Comparison of ENCODE assay signal across 1 cellular context in the genomic region with DNA sequence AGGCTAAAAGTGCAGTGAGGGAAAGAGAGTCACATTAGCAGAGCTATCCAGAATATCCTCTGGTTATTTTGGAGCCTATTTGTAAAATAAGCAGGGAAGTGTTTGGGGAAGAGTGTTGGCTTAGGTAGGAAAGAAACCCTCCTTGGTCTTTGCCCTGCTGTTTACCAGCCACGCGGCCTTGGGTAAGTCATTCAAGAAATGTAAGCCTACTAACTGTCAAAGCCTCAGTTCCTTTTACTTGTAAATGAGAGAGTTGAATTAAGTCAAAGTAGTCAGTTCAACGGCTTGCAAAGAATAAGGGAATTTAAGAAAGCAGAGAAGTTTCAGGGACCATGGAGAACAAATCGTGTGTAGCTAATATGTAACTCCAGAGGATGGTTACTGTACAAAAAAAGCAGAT.
TF ChIP-seq lines count a peak whose summit lies in the region.

No MANE protein-coding gene starts in this region.

TF ChIP-seq in GM23338, 12 proteins besides CTCF, POLR2A, EP300 and RAD21:
- no peak for TF ChIP-seq CREB1 (CRISPR knock-in tag; IDR thresholded peaks at IDR 0.05; ENCODE audit: low read depth)
- TF ChIP-seq STAT1 (IDR thresholded peaks at IDR 0.05; ENCODE audit: unreplicated experiment), result no peak
- no peak for TF ChIP-seq ZNF114 (CRISPR knock-in tag; IDR thresholded peaks at IDR 0.05)
- no peak for TF ChIP-seq ZNF462 (CRISPR knock-in tag; IDR thresholded peaks at IDR 0.05)
- TF ChIP-seq, protein P1, sequence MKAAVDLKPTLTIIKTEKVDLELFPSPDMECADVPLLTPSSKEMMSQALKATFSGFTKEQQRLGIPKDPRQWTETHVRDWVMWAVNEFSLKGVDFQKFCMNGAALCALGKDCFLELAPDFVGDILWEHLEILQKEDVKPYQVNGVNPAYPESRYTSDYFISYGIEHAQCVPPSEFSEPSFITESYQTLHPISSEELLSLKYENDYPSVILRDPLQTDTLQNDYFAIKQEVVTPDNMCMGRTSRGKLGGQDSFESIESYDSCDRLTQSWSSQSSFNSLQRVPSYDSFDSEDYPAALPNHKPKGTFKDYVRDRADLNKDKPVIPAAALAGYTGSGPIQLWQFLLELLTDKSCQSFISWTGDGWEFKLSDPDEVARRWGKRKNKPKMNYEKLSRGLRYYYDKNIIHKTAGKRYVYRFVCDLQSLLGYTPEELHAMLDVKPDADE (IDR thresholded peaks at IDR 0.05), result no peak
- TF ChIP-seq EZH2phosphoT487 (IDR thresholded peaks at IDR 0.05; ENCODE audit: unreplicated experiment), result no peak
- TF ChIP-seq, protein P2, sequence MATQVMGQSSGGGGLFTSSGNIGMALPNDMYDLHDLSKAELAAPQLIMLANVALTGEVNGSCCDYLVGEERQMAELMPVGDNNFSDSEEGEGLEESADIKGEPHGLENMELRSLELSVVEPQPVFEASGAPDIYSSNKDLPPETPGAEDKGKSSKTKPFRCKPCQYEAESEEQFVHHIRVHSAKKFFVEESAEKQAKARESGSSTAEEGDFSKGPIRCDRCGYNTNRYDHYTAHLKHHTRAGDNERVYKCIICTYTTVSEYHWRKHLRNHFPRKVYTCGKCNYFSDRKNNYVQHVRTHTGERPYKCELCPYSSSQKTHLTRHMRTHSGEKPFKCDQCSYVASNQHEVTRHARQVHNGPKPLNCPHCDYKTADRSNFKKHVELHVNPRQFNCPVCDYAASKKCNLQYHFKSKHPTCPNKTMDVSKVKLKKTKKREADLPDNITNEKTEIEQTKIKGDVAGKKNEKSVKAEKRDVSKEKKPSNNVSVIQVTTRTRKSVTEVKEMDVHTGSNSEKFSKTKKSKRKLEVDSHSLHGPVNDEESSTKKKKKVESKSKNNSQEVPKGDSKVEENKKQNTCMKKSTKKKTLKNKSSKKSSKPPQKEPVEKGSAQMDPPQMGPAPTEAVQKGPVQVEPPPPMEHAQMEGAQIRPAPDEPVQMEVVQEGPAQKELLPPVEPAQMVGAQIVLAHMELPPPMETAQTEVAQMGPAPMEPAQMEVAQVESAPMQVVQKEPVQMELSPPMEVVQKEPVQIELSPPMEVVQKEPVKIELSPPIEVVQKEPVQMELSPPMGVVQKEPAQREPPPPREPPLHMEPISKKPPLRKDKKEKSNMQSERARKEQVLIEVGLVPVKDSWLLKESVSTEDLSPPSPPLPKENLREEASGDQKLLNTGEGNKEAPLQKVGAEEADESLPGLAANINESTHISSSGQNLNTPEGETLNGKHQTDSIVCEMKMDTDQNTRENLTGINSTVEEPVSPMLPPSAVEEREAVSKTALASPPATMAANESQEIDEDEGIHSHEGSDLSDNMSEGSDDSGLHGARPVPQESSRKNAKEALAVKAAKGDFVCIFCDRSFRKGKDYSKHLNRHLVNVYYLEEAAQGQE (IDR thresholded peaks at IDR 0.05; ENCODE audit: unreplicated experiment), result no peak
- TF ChIP-seq POLR2AphosphoS5 (IDR thresholded peaks at IDR 0.05; ENCODE audit: low read depth), result no peak
- TF ChIP-seq JUNB (IDR thresholded peaks at IDR 0.05; ENCODE audit: unreplicated experiment), result no peak
- no peak for TF ChIP-seq EZH2 (IDR thresholded peaks at IDR 0.05; ENCODE audit: low read depth, unreplicated experiment)
- no peak; the same call in 1 of the 2 replicates for TF ChIP-seq NANOG (IDR thresholded peaks at IDR 0.05; ENCODE audit: borderline replicate concordance)
- TF ChIP-seq ZNF331 (CRISPR knock-in tag; IDR thresholded peaks at IDR 0.05; ENCODE audit: low read depth), result no peak
